Comparison of ENCODE assay signal across 8 cellular contexts in genomic region chr2:160822006-160822405, GRCh38.
"Had no signal": no experiment of that assay in that cellular context is flagged by ENCODE, and none has a peak within 500 bp of the region (broad histone marks: within the 10 kb centered on the region; RNA-seq: fewer than 3 reads in every experiment).

No MANE protein-coding gene starts in this region.

- DNase-seq: GDM1, GF-D8 had no signal

- ATAC-seq: GM12878 had no signal

- H3K4me3 ChIP-seq: GM12878 had no signal

- FAIRE-seq: G401.6, GM12878, GM12891, GM12892, GM18507, GM19239 had no signal
